Comparison of ENCODE assay signal across 14 cellular contexts in the genomic region with DNA sequence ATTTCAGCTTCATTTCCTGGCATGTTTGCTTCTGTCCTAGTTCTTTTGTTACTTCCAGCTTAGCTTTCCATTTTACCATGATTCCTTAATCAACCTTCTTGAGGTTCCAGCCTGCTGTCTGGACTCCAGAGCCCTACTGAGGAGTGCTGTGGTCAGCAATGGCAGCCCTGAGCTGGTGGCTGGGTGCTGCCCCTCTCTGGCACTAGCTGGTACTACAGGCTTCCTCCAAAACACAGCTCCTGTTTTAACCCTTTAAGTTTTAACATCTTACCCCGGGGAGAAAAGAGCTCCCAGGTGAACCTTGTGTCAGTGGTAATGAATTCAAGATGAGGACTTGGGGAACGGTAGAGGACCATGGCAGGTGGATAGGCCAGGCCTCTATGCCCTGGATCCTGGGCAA.
DNase-seq lines count a peak whose midpoint lies in the region; ATAC-seq and TF ChIP-seq lines count a peak whose summit lies in the region.
"Had no signal": no experiment of that assay in that cellular context is flagged by ENCODE, and none has a peak within 500 bp of the region (broad histone marks: within the 10 kb centered on the region; RNA-seq: fewer than 3 reads in every experiment).

No MANE protein-coding gene starts in this region.

- no peak overlapping the region for H3K27ac Mint-ChIP-seq in endothelial cell (ENCODE audit: unreplicated experiment)
- H3K27ac Mint-ChIP-seq: dendritic cell treated with granulocyte-macrophage colony-stimulating factor and Interleukin-4, amounts not matched to agents 40 ng/mL and 50 ng/mL, for 4 days had no signal

- TF ChIP-seq POLR2A in NB4 (IDR thresholded peaks at IDR 0.05; ENCODE audit: extremely low read depth, insufficient read length): no peak

- ATAC-seq in GM19455 (IDR thresholded peaks at IDR 0.05; ENCODE audit: unreplicated experiment) (no peak), GM21423 (IDR thresholded peaks at IDR 0.05; ENCODE audit: unreplicated experiment) (no peak)
- ATAC-seq: foreskin keratinocyte, left cardiac atrium had no signal

- no peaks in the 10 kb centered on the region for H3K4me1 ChIP-seq in A673 (ENCODE audit: insufficient read depth, low read length, poor library complexity, severe bottlenecking)
- H3K4me1 ChIP-seq: BLaER1 treated with 17β-estradiol and CSF1 and Interleukin-3, amounts not matched to agents 10 nM and 100 nM; foreskin keratinocyte had no signal

- no peaks in the 10 kb centered on the region for H3K27me3 ChIP-seq in A673 (replicated peaks; ENCODE audit: insufficient read depth, low read depth, low read length, poor library complexity)
- H3K27me3 ChIP-seq: BLaER1 treated with 17β-estradiol and CSF1 and Interleukin-3, amounts not matched to agents 10 nM and 100 nM; foreskin keratinocyte had no signal

- no peaks in the 10 kb centered on the region for H3K36me3 ChIP-seq in A673 (ENCODE audit: insufficient read depth, low read length, poor library complexity, severe bottlenecking)
- H3K36me3 ChIP-seq: BLaER1 treated with 17β-estradiol and CSF1 and Interleukin-3, amounts not matched to agents 10 nM and 100 nM had no signal

- no peaks in the 10 kb centered on the region for H3K9me3 ChIP-seq in A673 (ENCODE audit: low read depth, low read length, poor library complexity, severe bottlenecking)
- H3K9me3 ChIP-seq: BLaER1 treated with 17β-estradiol and CSF1 and Interleukin-3, amounts not matched to agents 10 nM and 100 nM had no signal

- H3K4me1 Mint-ChIP-seq in endothelial cell (ENCODE audit: unreplicated experiment): no peaks in the 10 kb centered on the region

- POLR2A ChIA-PET in A673 (lab: Charles Lee; ENCODE audit: low non-redundant PET): no interaction called here

- intact Hi-C loops in A673 (cut with micrococcal nuclease; ENCODE audit: unreplicated experiment): no loop called here

- H3K27ac ChIP-seq in A673 (ENCODE audit: low read depth, low read length, poor library complexity, severe bottlenecking): no peak overlapping the region
- H3K27ac ChIP-seq: BLaER1 treated with 17β-estradiol and CSF1 and Interleukin-3, amounts not matched to agents 10 nM and 100 nM; foreskin keratinocyte had no signal

- H3K36me3 Mint-ChIP-seq in endothelial cell (ENCODE audit: low read depth, unreplicated experiment): no peaks in the 10 kb centered on the region

- no TSS peak for BruUV-seq in A673 (replicated peaks; lab: Mats Ljungman, UMichigan)

- no peak overlapping the region for H3K4me3 Mint-ChIP-seq in endothelial cell (ENCODE audit: unreplicated experiment)
- H3K4me3 Mint-ChIP-seq: dendritic cell treated with granulocyte-macrophage colony-stimulating factor and Interleukin-4, amounts not matched to agents 40 ng/mL and 50 ng/mL, for 4 days had no signal

- H3K9me3 Mint-ChIP-seq in endothelial cell (ENCODE audit: unreplicated experiment): no peaks in the 10 kb centered on the region
- H3K9me3 Mint-ChIP-seq: dendritic cell treated with granulocyte-macrophage colony-stimulating factor and Interleukin-4, amounts not matched to agents 40 ng/mL and 50 ng/mL, for 4 days had no signal

- H3K27me3 Mint-ChIP-seq in endothelial cell (ENCODE audit: unreplicated experiment): no peaks in the 10 kb centered on the region
- H3K27me3 Mint-ChIP-seq: dendritic cell treated with granulocyte-macrophage colony-stimulating factor and Interleukin-4, amounts not matched to agents 40 ng/mL and 50 ng/mL, for 4 days had no signal

- H3K4me3 ChIP-seq in A673 (ENCODE audit: low read depth, low read length, poor library complexity, severe bottlenecking): no peak overlapping the region
- H3K4me3 ChIP-seq in NB4 (ENCODE audit: low read depth, low read length): no peak overlapping the region
- H3K4me3 ChIP-seq: BLaER1 treated with 17β-estradiol and CSF1 and Interleukin-3, amounts not matched to agents 10 nM and 100 nM had no signal

- DNase-seq in A673 (ENCODE audit: low spot score) (no peak), NB4 (ENCODE audit: low read depth) (peak; percentile 3), endothelial cell (ENCODE audit: low spot score) (peak; percentile 56), HK-2 (ENCODE audit: unreplicated experiment) (no peak), glomerular visceral epithelial cell (ENCODE audit: extremely low spot score) (no peak)
- DNase-seq: foreskin keratinocyte, left cardiac atrium, NCI-H1417 treated with DMSO at 0.1 percent for 48 hours, nucleus accumbens had no signal

- CTCF ChIA-PET in A673 (lab: Charles Lee): no interaction called here

- TF ChIP-seq CTCF in A673 (conservative IDR thresholded peaks at IDR 0.05; ENCODE audit: low read depth, low read length) (peak; percentile 55), GM12872 (IDR thresholded peaks at IDR 0.05; ENCODE audit: insufficient read depth, low read depth, low read length) (peak; percentile 36; the same call in 1 of the 3 replicates), NB4 (IDR thresholded peaks at IDR 0.05; ENCODE audit: low read depth, low read length) (peak; percentile 63), endothelial cell (IDR thresholded peaks at IDR 0.05; ENCODE audit: unreplicated experiment) (peak; percentile 48)

Comparison
In these comparisons a context has a peak if more than half of its experiments do, and no peak if none do; other contexts are left out.
1. DNase-seq: peak in NB4 (single experiment) and endothelial cell (single experiment); none in A673 (single experiment), HK-2 (single experiment) and glomerular visceral epithelial cell (single experiment).
2. Peak in every context shown above with its lines, with median percentiles within 50 percentile points of each other: CTCF ChIP-seq.